ENCODE assay signal across 20 cellular contexts in the genomic region with DNA sequence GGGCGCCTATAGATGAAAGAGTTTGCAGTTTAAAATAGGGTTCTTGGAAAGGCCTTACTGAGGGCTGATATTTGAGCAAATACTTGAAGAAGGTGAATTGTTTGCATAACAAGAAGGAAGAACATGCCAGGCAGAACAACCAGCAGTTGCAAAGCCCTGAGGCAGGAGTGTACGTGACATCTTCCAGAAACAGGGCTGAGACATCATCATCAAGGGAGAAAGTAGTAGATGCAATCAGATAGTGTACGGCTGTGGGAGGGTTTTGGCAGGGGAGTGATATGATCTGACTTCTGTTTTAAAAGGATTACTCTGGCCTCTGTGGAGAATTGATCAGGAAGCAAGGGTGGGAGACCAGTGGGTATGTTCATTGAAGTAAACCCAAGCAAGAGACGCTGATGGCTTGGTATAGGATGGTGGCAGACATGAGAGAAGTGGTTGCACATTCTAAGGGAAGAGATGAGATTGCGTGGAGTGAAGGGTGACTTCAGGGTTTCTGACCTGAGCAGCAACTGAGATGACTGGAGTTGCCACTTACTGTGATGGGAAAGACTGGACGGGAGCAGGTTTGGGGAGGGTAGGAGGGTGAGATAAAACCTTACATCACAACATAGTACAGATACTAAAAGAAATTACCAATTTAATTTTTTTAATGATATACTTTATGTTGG. TPM values are rescaled to one million over a fixed set of nuclear protein-coding genes. Genes with fewer than 3 reads are reported as not detected.
A peak's percentile ranks its signal among the peaks of the same experiment; 100 is the strongest.
DNase-seq lines count a peak whose midpoint lies in the region; ATAC-seq and TF ChIP-seq lines count a peak whose summit lies in the region.
"Had no signal": no experiment of that assay in that cellular context is flagged by ENCODE, and none has a peak within 500 bp of the region (broad histone marks: within the 10 kb centered on the region; RNA-seq: fewer than 3 reads in every experiment).

No MANE protein-coding gene starts in this region.

- peaks cover 49% of the 10 kb centered on the region for H3K4me1 Mint-ChIP-seq in Caco-2 (ENCODE audit: low read depth, unreplicated experiment)
- peaks cover 0 to 3% of the 10 kb centered on the region in 2 donors for H3K4me1 Mint-ChIP-seq in effector memory CD8-positive, alpha-beta T cell (ENCODE audit: low read depth in 2 of 2)
- H3K4me1 Mint-ChIP-seq in naive thymus-derived CD4-positive, alpha-beta T cell: peaks cover 0 to 16% (median 0%) of the 10 kb centered on the region in 7 donors
- H3K4me1 Mint-ChIP-seq in endothelial cell (ENCODE audit: unreplicated experiment): no peaks in the 10 kb centered on the region
- H3K4me1 Mint-ChIP-seq: naive B cell; stimulated activated memory B cell treated with anti-CD40 and anti-IgM and Interleukin-4, amounts not matched to agents 10 μg/mL and 1 μg/mL and 100 μg/mL, for 72 hours had no signal

- intact Hi-C loops in Caco-2 (cut with micrococcal nuclease; ENCODE audit: unreplicated experiment): no loop called here
- intact Hi-C loops in naive thymus-derived CD4-positive, alpha-beta T cell (cut with micrococcal nuclease): loop anchor here in 1 of 2 donors (10.0 kb wide), 1 partner anchor 196 kb away; no protein-coding TSS in a partner anchor

- H3K9me3 Mint-ChIP-seq in Caco-2 (ENCODE audit: unreplicated experiment) (no peaks in the 10 kb centered on the region), endothelial cell (ENCODE audit: unreplicated experiment) (no peaks in the 10 kb centered on the region)
- H3K9me3 Mint-ChIP-seq in effector memory CD8-positive, alpha-beta T cell: no peaks in the 10 kb centered on the region
- H3K9me3 Mint-ChIP-seq in naive thymus-derived CD4-positive, alpha-beta T cell: no peaks in the 10 kb centered on the region
- H3K9me3 Mint-ChIP-seq: naive B cell; stimulated activated memory B cell treated with anti-CD40 and anti-IgM and Interleukin-4, amounts not matched to agents 10 μg/mL and 1 μg/mL and 100 μg/mL, for 72 hours had no signal

- peak overlapping the region; percentile 13 for H3K27ac ChIP-seq in RWPE2 (ENCODE audit: poor library complexity, severe bottlenecking)
- no peak overlapping the region for H3K27ac ChIP-seq in naive thymus-derived CD4-positive, alpha-beta T cell (ENCODE audit: low read depth, low read length)
- H3K27ac ChIP-seq: gastrocnemius medialis, HL-60, lower lobe of right lung, thyroid gland had no signal

- peaks cover 60% of the 10 kb centered on the region for H3K4me1 ChIP-seq in Caco-2
- peaks cover 7% of the 10 kb centered on the region for H3K4me1 ChIP-seq in RWPE2 (ENCODE audit: insufficient read depth, poor library complexity, severe bottlenecking)
- H3K4me1 ChIP-seq in naive thymus-derived CD4-positive, alpha-beta T cell (ENCODE audit: control insufficient read depth in 2 of 2, insufficient read depth in 2 of 2, low read length in 2 of 2): no peaks in the 10 kb centered on the region
- H3K4me1 ChIP-seq: gastrocnemius medialis, lower lobe of right lung had no signal

- H3K4me3 Mint-ChIP-seq in Caco-2 (ENCODE audit: unreplicated experiment): peak overlapping the region; percentile 1
- H3K4me3 Mint-ChIP-seq in effector memory CD8-positive, alpha-beta T cell: no peak overlapping the region
- no peak overlapping the region for H3K4me3 Mint-ChIP-seq in naive thymus-derived CD4-positive, alpha-beta T cell
- no peak overlapping the region for H3K4me3 Mint-ChIP-seq in endothelial cell (ENCODE audit: unreplicated experiment)
- H3K4me3 Mint-ChIP-seq: naive B cell; stimulated activated memory B cell treated with anti-CD40 and anti-IgM and Interleukin-4, amounts not matched to agents 10 μg/mL and 1 μg/mL and 100 μg/mL, for 72 hours had no signal

- no peaks in the 10 kb centered on the region for H3K27me3 Mint-ChIP-seq in Caco-2 (ENCODE audit: insufficient read depth, unreplicated experiment)
- no peaks in the 10 kb centered on the region for H3K27me3 Mint-ChIP-seq in effector memory CD8-positive, alpha-beta T cell
- H3K27me3 Mint-ChIP-seq in naive thymus-derived CD4-positive, alpha-beta T cell: no peaks in the 10 kb centered on the region
- H3K27me3 Mint-ChIP-seq in endothelial cell (ENCODE audit: unreplicated experiment): no peaks in the 10 kb centered on the region
- H3K27me3 Mint-ChIP-seq: naive B cell; stimulated activated memory B cell treated with anti-CD40 and anti-IgM and Interleukin-4, amounts not matched to agents 10 μg/mL and 1 μg/mL and 100 μg/mL, for 72 hours had no signal

- no TSS peak for BruUV-seq in Caco-2 (replicated peaks; lab: Mats Ljungman, UMichigan)

- no peaks in the 10 kb centered on the region for H3K36me3 ChIP-seq in Caco-2 (ENCODE audit: control insufficient read depth, insufficient read depth, low read length)
- H3K36me3 ChIP-seq in RWPE2 (ENCODE audit: low read depth): peaks cover 46% of the 10 kb centered on the region
- H3K36me3 ChIP-seq in naive thymus-derived CD4-positive, alpha-beta T cell (ENCODE audit: control insufficient read depth in 2 of 3, insufficient read depth in 3 of 3, low read length in 3 of 3): peaks cover 0 to 46% (median 10%) of the 10 kb centered on the region in 3 experiments

- POLR2A ChIA-PET in Caco-2 (lab: Charles Lee): no interaction called here
- POLR2A ChIA-PET in naive thymus-derived CD4-positive, alpha-beta T cell (lab: Charles Lee): interaction anchor here (0.7 kb wide), 1 partner anchor 14 kb away, joined by 3 read pairs; no protein-coding TSS in a partner anchor

- H3K4me3 ChIP-seq in Caco-2 (ENCODE audit: low read depth, low read length): no peak overlapping the region
- H3K4me3 ChIP-seq in RWPE2 (ENCODE audit: severe bottlenecking): no peak overlapping the region
- no peak overlapping the region for H3K4me3 ChIP-seq in naive thymus-derived CD4-positive, alpha-beta T cell (ENCODE audit: low read length)
- H3K4me3 ChIP-seq: gastrocnemius medialis, lower lobe of right lung, thyroid gland had no signal

- TF ChIP-seq CTCF in Caco-2 (IDR thresholded peaks at IDR 0.05; ENCODE audit: insufficient read depth in 1 of 2, low read depth in 1 of 2, low read length in 1 of 2, severe bottlenecking in 1 of 2, unreplicated experiment in 1 of 2) (no peak), RWPE2 (IDR thresholded peaks at IDR 0.05; ENCODE audit: poor library complexity, severe bottlenecking) (no peak), endothelial cell (IDR thresholded peaks at IDR 0.05; ENCODE audit: unreplicated experiment) (no peak)

- H3K27me3 ChIP-seq in Caco-2 (replicated peaks; ENCODE audit: control insufficient read depth, insufficient read depth, low read length) (no peaks in the 10 kb centered on the region), RWPE2 (ENCODE audit: insufficient read depth, poor library complexity, severe bottlenecking) (no peaks in the 10 kb centered on the region)
- no peaks in the 10 kb centered on the region for H3K27me3 ChIP-seq in naive thymus-derived CD4-positive, alpha-beta T cell (ENCODE audit: control insufficient read depth in 2 of 2, insufficient read depth in 2 of 2, low read length in 2 of 2)
- H3K27me3 ChIP-seq: gastrocnemius medialis, thyroid gland had no signal

- CTCF ChIA-PET in Caco-2 (lab: Charles Lee): interaction anchor here (0.8 kb wide), 1 partner anchor 197 kb away, joined by 4 read pairs; no protein-coding TSS in a partner anchor
- CTCF ChIA-PET in naive thymus-derived CD4-positive, alpha-beta T cell (lab: Charles Lee): no interaction called here

- H3K27ac Mint-ChIP-seq in Caco-2 (ENCODE audit: unreplicated experiment) (peak overlapping the region; percentile 26), endothelial cell (ENCODE audit: unreplicated experiment) (no peak overlapping the region)
- H3K27ac Mint-ChIP-seq in effector memory CD8-positive, alpha-beta T cell: peak overlapping the region; percentile 2 to 6
- H3K27ac Mint-ChIP-seq in naive thymus-derived CD4-positive, alpha-beta T cell: peak overlapping the region in 6 of 9 donors; percentile 5 to 50 (median 20)
- H3K27ac Mint-ChIP-seq: stimulated activated memory B cell treated with anti-CD40 and anti-IgM and Interleukin-4, amounts not matched to agents 10 μg/mL and 1 μg/mL and 100 μg/mL, for 72 hours had no signal

- H3K9me3 ChIP-seq in Caco-2 (no peaks in the 10 kb centered on the region), RWPE2 (ENCODE audit: severe bottlenecking) (no peaks in the 10 kb centered on the region)
- no peaks in the 10 kb centered on the region for H3K9me3 ChIP-seq in naive thymus-derived CD4-positive, alpha-beta T cell (ENCODE audit: control insufficient read depth in 2 of 3, low read length in 3 of 3)
- H3K9me3 ChIP-seq: gastrocnemius medialis, lower lobe of right lung, thyroid gland had no signal

- peaks cover 40% of the 10 kb centered on the region for H3K36me3 Mint-ChIP-seq in Caco-2 (ENCODE audit: insufficient read depth, unreplicated experiment)
- peaks cover 54% of the 10 kb centered on the region for H3K36me3 Mint-ChIP-seq in effector memory CD8-positive, alpha-beta T cell (ENCODE audit: insufficient read depth)
- H3K36me3 Mint-ChIP-seq in naive thymus-derived CD4-positive, alpha-beta T cell: peaks cover 17 to 55% (median 23%) of the 10 kb centered on the region in 5 donors
- H3K36me3 Mint-ChIP-seq in endothelial cell (ENCODE audit: low read depth, unreplicated experiment): peaks cover 3% of the 10 kb centered on the region

- DNase-seq in Caco-2 (peak in 1 of 2 experiments; percentile 63), RWPE2 (ENCODE audit: low spot score) (no peak), endothelial cell (ENCODE audit: low spot score) (no peak), cerebellar cortex (ENCODE audit: low spot score) (no peak)
- DNase-seq in effector memory CD8-positive, alpha-beta T cell: no peak
- no peak for DNase-seq in naive thymus-derived CD4-positive, alpha-beta T cell
- DNase-seq: gastrocnemius medialis; KBM-7; lower lobe of right lung; naive B cell; NCI-H1092 treated with DMSO at 0.1 percent for 48 hours; NCI-H2107; NCI-H526 treated with DMSO at 0.1 percent for 48 hours; stimulated activated CD4-positive, alpha-beta T cell treated with anti-CD3 and anti-CD28 coated beads, Interleukin-12 subunit alpha, Interleukin-12 subunit beta, amount 100 ng/mL, for 4 hours; thyroid gland had no signal

- peak; percentile 66; the same call in 2 of the 3 replicates for ATAC-seq in RWPE2 (ENCODE audit: low read depth)
- no peak for ATAC-seq in effector memory CD8-positive, alpha-beta T cell (replicated peaks)
- no peak for ATAC-seq in naive thymus-derived CD4-positive, alpha-beta T cell
- no peak for ATAC-seq in GM19397 (IDR thresholded peaks at IDR 0.05; ENCODE audit: unreplicated experiment)
- ATAC-seq in HG03159 (IDR thresholded peaks at IDR 0.05; ENCODE audit: unreplicated experiment): no peak
- ATAC-seq: gastrocnemius medialis; stimulated activated memory B cell treated with anti-CD40 and anti-IgM and Interleukin-4, amounts not matched to agents 10 μg/mL and 1 μg/mL and 100 μg/mL, for 72 hours had no signal

RNA-seq across cellular contexts. Expression of a gene that starts 28.8 kb away (rescaled TPM):
- 34.2 and 36.1 TPM in 2 replicates for total RNA-seq in Caco-2 (2022)
- total RNA-seq in naive thymus-derived CD4-positive, alpha-beta T cell: 10 to 100 TPM; 24.4 to 39.9 (median 27.6) TPM
- 10 to 100 TPM; 17.2 to 20.9 TPM for polyA plus RNA-seq in naive thymus-derived CD4-positive, alpha-beta T cell
- total RNA-seq in endothelial cell (ENCODE audit: unreplicated experiment): 12.6 TPM

RNA-seq across cellular contexts. Expression of a gene that starts 28.8 kb away (rescaled TPM):
- total RNA-seq in Caco-2 (2022): 0.26 and 0.59 TPM in 2 replicates
- under 1 TPM; 0.16 to 0.48 (median 0.22) TPM for total RNA-seq in naive thymus-derived CD4-positive, alpha-beta T cell
- polyA plus RNA-seq in naive thymus-derived CD4-positive, alpha-beta T cell: under 1 TPM in 1 of 2 donors, not detected in 1; 0.06 TPM
- not detected for total RNA-seq in endothelial cell (ENCODE audit: unreplicated experiment)
- total RNA-seq: gastrocnemius medialis, lower lobe of right lung had no signal
- polyA plus RNA-seq: H1 had no signal
